Comparison of ENCODE assay signal across 1 cellular context in the genomic region with DNA sequence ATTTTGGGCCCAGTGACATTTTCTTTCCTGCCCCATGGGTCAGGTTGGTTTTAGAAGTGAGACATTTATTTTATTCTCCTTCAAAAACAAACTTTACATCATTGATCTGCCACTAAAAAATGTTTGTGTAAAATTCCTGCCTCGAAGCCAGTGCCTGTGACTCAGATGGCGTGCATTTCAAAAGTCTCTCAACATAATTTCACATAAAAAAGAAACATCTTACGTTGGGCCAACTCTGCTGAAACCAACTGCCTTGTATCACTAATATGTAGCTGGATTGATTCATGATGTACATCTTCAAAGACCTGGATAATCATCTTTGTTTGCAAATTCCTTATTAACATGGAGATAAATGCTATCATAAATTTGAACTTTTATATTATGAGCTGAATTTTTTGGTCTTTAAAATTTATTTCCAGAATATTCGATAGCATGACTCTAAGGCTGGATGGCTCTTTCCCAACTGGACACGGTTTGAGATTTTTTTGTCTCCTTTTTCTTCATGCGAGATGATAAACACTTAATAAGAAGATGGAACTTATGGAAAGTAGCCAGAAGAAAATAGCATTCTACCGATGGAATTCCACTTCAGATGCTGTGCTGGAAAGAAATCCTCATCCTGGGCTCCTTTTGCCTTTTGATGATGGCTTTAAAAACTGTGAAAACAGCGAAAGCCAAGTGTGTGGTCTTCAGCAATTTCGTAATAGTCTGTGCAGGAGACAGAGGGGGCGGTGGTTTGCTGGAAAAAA.
TF ChIP-seq lines count a peak whose summit lies in the region.

No MANE protein-coding gene starts in this region.

TF ChIP-seq in IMR-90, 13 proteins besides CTCF, POLR2A, EP300 and RAD21 (continued from another document):
- TF ChIP-seq NFE2L2 (IDR thresholded peaks at IDR 0.05; ENCODE audit: low read depth, low read length): no peak
- peak; percentile 68 for TF ChIP-seq CEBPB (IDR thresholded peaks at IDR 0.05; ENCODE audit: low read depth, low read length)
